In genomic region chr6:169198885-169199284, GRCh38 we compare ENCODE assay signal across 3 cellular contexts.
"Had no signal": no experiment of that assay in that cellular context is flagged by ENCODE, and none has a peak within 500 bp of the region (broad histone marks: within the 10 kb centered on the region; RNA-seq: fewer than 3 reads in every experiment).

No MANE protein-coding gene starts in this region.

- H3K4me3 ChIP-seq: GM12878 had no signal

- DNase-seq: GDM1, GF-D8 had no signal

- ATAC-seq: GM12878 had no signal
